ENCODE assay signal across 8 cellular contexts in genomic region chr3:27134165-27134796, GRCh38.
DNase-seq lines count a peak whose midpoint lies in the region; ATAC-seq lines count a peak whose summit lies in the region.

No MANE protein-coding gene starts in this region.

- H3K27ac ChIP-seq in mesendoderm (ENCODE audit: low read depth, low read length), result no peak overlapping the region

- peaks cover 2% of the 10 kb centered on the region for H3K27me3 Mint-ChIP-seq in activated CD4-positive, alpha-beta memory T cell treated with anti-CD3 and anti-CD28 coated beads for 36 hours
- H3K27me3 Mint-ChIP-seq in effector memory CD8-positive, alpha-beta T cell, result peaks cover 0 to 6% of the 10 kb centered on the region in 2 donors

- DNase-seq in Ammon's horn (ENCODE audit: low spot score) (peak; percentile 81), NCI-H460 (ENCODE audit: extremely low read depth, low read depth) (peak; percentile 73), mesendoderm (peak; percentile 74)
- peak; percentile 69 for DNase-seq in activated CD4-positive, alpha-beta memory T cell treated with anti-CD3 and anti-CD28 coated beads for 36 hours
- peak; percentile 46 for DNase-seq in effector memory CD8-positive, alpha-beta T cell
- peak; percentile 16 to 38 for DNase-seq in stimulated activated CD8-positive, alpha-beta memory T cell treated with anti-CD3 and anti-CD28 coated beads, Interleukin-2, amount 100 ng/mL, for 48 hours (ENCODE audit: low read depth in 2 of 2)

- H3K27me3 ChIP-seq in mesendoderm (ENCODE audit: insufficient read depth, low read length, poor library complexity), result no peaks in the 10 kb centered on the region

- H3K56ac ChIP-seq in mesendoderm (ENCODE audit: low read length), result no peak overlapping the region

- H3K36me3 ChIP-seq in mesendoderm (ENCODE audit: control insufficient read depth, insufficient read depth, low read length), result no peaks in the 10 kb centered on the region

- no peak overlapping the region for H2AK5ac ChIP-seq in mesendoderm (ENCODE audit: low read length)

- no peak overlapping the region for H2BK15ac ChIP-seq in mesendoderm (replicated peaks; ENCODE audit: low read depth)

- no peaks in the 10 kb centered on the region for H3K9me3 Mint-ChIP-seq in activated CD4-positive, alpha-beta memory T cell treated with anti-CD3 and anti-CD28 coated beads for 36 hours
- no peaks in the 10 kb centered on the region for H3K9me3 Mint-ChIP-seq in effector memory CD8-positive, alpha-beta T cell

- no peak overlapping the region for H3K4me2 ChIP-seq in mesendoderm (ENCODE audit: low read length)

- no peaks in the 10 kb centered on the region for H3K4me1 Mint-ChIP-seq in activated CD4-positive, alpha-beta memory T cell treated with anti-CD3 and anti-CD28 coated beads for 36 hours (ENCODE audit: low read depth)
- H3K4me1 Mint-ChIP-seq in effector memory CD8-positive, alpha-beta T cell (ENCODE audit: low read depth in 2 of 2), result no peaks in the 10 kb centered on the region

- no peaks in the 10 kb centered on the region for H3K36me3 Mint-ChIP-seq in activated CD4-positive, alpha-beta memory T cell treated with anti-CD3 and anti-CD28 coated beads for 36 hours
- no peaks in the 10 kb centered on the region for H3K36me3 Mint-ChIP-seq in effector memory CD8-positive, alpha-beta T cell (ENCODE audit: insufficient read depth)

- no peaks in the 10 kb centered on the region for H3K79me1 ChIP-seq in mesendoderm (ENCODE audit: low read length)

- no peaks in the 10 kb centered on the region for H3K79me2 ChIP-seq in mesendoderm (ENCODE audit: control insufficient read depth, insufficient read depth, low read length)

- no peak overlapping the region for H3K18ac ChIP-seq in mesendoderm (ENCODE audit: low read length)

- H2BK120ac ChIP-seq in mesendoderm (ENCODE audit: low read depth, low read length), result no peak overlapping the region

- POLR2A ChIA-PET in activated CD4-positive, alpha-beta memory T cell treated with anti-CD3 and anti-CD28 coated beads for 36 hours (lab: Charles Lee), result no interaction called here

- no peak overlapping the region for H2BK5ac ChIP-seq in mesendoderm (ENCODE audit: low read length)

- H3K27ac Mint-ChIP-seq in activated CD4-positive, alpha-beta memory T cell treated with anti-CD3 and anti-CD28 coated beads for 36 hours, result no peak overlapping the region
- H3K27ac Mint-ChIP-seq in effector memory CD8-positive, alpha-beta T cell, result no peak overlapping the region

- ATAC-seq in GM18868 (IDR thresholded peaks at IDR 0.05; ENCODE audit: unreplicated experiment) (peak; percentile 98), HG03064 (IDR thresholded peaks at IDR 0.05; ENCODE audit: low read depth, unreplicated experiment) (peak; percentile 98)
- peak; percentile 77 for ATAC-seq in effector memory CD8-positive, alpha-beta T cell (replicated peaks)

- H3K4me3 ChIP-seq in mesendoderm (ENCODE audit: low read length), result no peak overlapping the region

- H3K4me3 Mint-ChIP-seq in activated CD4-positive, alpha-beta memory T cell treated with anti-CD3 and anti-CD28 coated beads for 36 hours, result no peak overlapping the region
- no peak overlapping the region for H3K4me3 Mint-ChIP-seq in effector memory CD8-positive, alpha-beta T cell

- H4K8ac ChIP-seq in mesendoderm (ENCODE audit: low read depth, low read length), result no peak overlapping the region

- WGBS in mesendoderm (ENCODE audit: extremely low coverage, insufficient coverage, low lambda C conversion rate), result no CpG with 5 or more reads among the region's 2 CpGs

- H3K4ac ChIP-seq in mesendoderm (ENCODE audit: low read depth, low read length), result no peak overlapping the region

- no peak overlapping the region for H3K9ac ChIP-seq in mesendoderm (ENCODE audit: low read length)

- intact Hi-C loops in activated CD4-positive, alpha-beta memory T cell treated with anti-CD3 and anti-CD28 coated beads for 36 hours (cut with micrococcal nuclease), result loop anchor here (1.0 to 2.0 kb wide), 4 partner anchors 120 to 547 kb away; no protein-coding TSS in a partner anchor

- H3K4me1 ChIP-seq in mesendoderm (ENCODE audit: control insufficient read depth, low read depth, low read length), result no peaks in the 10 kb centered on the region

- H4K5ac ChIP-seq in mesendoderm (ENCODE audit: low read length), result no peak overlapping the region

- H3K23ac ChIP-seq in mesendoderm (ENCODE audit: low read length), result no peak overlapping the region

- CTCF ChIA-PET in activated CD4-positive, alpha-beta memory T cell treated with anti-CD3 and anti-CD28 coated beads for 36 hours (lab: Charles Lee), result interaction anchor here (0.6 to 2.0 kb wide), 12 partner anchors 9 to 547 kb away, joined by 3 to 20 read pairs (median 6); no protein-coding TSS in a partner anchor

Comparison
In these comparisons a context has a peak if more than half of its experiments do, and no peak if none do; other contexts are left out.
1. DNase-seq: peak in every context shown above with its lines; median percentile 81 in Ammon's horn; 74 in mesendoderm; 73 in NCI-H460; 69 in activated CD4-positive, alpha-beta memory T cell treated with anti-CD3 and anti-CD28 coated beads for 36 hours; 46 in effector memory CD8-positive, alpha-beta T cell; 27 in stimulated activated CD8-positive, alpha-beta memory T cell treated with anti-CD3 and anti-CD28 coated beads, Interleukin-2, amount 100 ng/mL, for 48 hours.